Comparison of ENCODE assay signal across 1 cellular context in the genomic region with DNA sequence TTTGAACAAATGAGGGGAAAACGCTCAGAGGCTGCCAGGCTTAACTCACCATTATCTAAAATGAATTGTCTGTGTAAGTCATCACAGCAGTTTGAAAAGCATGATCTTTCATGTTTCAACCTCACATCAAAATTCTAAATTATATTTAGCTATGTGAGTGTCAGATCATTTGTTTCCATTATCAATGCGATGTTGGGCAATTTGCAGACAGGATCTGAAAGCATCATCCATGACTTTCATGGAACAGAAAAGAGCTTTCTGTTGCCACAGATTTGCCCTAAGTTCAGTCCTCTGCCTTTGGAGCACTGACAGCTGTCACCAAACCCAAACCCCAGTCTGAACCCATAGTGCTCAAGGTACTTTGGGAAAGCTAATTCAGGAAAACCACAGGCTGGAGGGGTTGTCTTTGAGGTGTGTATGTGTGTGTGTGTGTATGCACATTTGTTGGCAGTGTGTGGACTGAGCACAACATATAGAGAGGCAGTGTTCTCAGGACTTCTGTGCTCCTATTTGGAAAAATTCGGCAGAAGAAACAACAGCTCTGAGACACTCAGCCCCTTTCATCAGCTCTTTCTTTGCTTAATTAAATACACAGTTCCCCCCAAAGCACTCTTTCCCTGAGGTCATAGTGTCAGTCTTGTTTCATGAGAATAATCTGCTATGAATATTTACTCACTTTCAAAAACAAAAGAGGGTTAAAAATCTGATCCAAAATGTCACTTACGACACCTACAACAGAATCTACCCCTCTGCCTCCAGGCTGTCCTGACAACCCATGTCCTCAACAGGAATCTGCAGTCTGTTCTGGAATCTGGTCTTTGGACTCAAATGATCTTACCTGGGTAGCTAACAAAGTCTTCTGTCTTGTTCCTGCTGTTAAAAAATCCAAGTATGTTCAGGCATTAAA.
TF ChIP-seq lines count a peak whose summit lies in the region.

No MANE protein-coding gene starts in this region.

TF ChIP-seq in HepG2, 621 proteins besides CTCF, POLR2A, EP300 and RAD21 (continued from another document and continues in another):
- TF ChIP-seq, protein P1, sequence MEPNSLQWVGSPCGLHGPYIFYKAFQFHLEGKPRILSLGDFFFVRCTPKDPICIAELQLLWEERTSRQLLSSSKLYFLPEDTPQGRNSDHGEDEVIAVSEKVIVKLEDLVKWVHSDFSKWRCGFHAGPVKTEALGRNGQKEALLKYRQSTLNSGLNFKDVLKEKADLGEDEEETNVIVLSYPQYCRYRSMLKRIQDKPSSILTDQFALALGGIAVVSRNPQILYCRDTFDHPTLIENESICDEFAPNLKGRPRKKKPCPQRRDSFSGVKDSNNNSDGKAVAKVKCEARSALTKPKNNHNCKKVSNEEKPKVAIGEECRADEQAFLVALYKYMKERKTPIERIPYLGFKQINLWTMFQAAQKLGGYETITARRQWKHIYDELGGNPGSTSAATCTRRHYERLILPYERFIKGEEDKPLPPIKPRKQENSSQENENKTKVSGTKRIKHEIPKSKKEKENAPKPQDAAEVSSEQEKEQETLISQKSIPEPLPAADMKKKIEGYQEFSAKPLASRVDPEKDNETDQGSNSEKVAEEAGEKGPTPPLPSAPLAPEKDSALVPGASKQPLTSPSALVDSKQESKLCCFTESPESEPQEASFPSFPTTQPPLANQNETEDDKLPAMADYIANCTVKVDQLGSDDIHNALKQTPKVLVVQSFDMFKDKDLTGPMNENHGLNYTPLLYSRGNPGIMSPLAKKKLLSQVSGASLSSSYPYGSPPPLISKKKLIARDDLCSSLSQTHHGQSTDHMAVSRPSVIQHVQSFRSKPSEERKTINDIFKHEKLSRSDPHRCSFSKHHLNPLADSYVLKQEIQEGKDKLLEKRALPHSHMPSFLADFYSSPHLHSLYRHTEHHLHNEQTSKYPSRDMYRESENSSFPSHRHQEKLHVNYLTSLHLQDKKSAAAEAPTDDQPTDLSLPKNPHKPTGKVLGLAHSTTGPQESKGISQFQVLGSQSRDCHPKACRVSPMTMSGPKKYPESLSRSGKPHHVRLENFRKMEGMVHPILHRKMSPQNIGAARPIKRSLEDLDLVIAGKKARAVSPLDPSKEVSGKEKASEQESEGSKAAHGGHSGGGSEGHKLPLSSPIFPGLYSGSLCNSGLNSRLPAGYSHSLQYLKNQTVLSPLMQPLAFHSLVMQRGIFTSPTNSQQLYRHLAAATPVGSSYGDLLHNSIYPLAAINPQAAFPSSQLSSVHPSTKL (CRISPR knock-in tag; IDR thresholded peaks at IDR 0.05) = peak; percentile 64
- TF ChIP-seq HNF4A (CRISPR knock-in tag; IDR thresholded peaks at IDR 0.05) (peak; percentile 77), CBX5 (CRISPR knock-in tag; IDR thresholded peaks at IDR 0.05; ENCODE audit: borderline replicate concordance) (no peak), HDAC2 (CRISPR knock-in tag; IDR thresholded peaks at IDR 0.05) (0 out of 2 replicates have a peak, but pooled peaks have one; percentile 29), FOSL2 (CRISPR knock-in tag; IDR thresholded peaks at IDR 0.05) (0 out of 2 replicates have a peak, but pooled peaks have one; percentile 4), CEBPG (CRISPR knock-in tag; IDR thresholded peaks at IDR 0.05) (peak; percentile 8; the same call in 1 of the 2 replicates), NR2F6 (IDR thresholded peaks at IDR 0.05) (peak; percentile 65), NR2F6 (CRISPR knock-in tag; IDR thresholded peaks at IDR 0.05) (no peak), ETV5 (CRISPR knock-in tag; IDR thresholded peaks at IDR 0.05; ENCODE audit: borderline replicate concordance) (no peak), BCL6 (CRISPR knock-in tag; IDR thresholded peaks at IDR 0.05) (0 out of 2 replicates have a peak, but pooled peaks have one; percentile 38), HMG20A (CRISPR knock-in tag; IDR thresholded peaks at IDR 0.05; ENCODE audit: borderline replicate concordance) (0 out of 2 replicates have a peak, but pooled peaks have one; percentile 41), IRF2 (CRISPR knock-in tag; IDR thresholded peaks at IDR 0.05) (no peak), ARHGAP35 (CRISPR knock-in tag; IDR thresholded peaks at IDR 0.05; ENCODE audit: borderline replicate concordance) (no peak), FOXA3 (CRISPR knock-in tag; IDR thresholded peaks at IDR 0.05) (peak; percentile 29; the same call in 1 of the 2 replicates), ZNF672 (CRISPR knock-in tag; IDR thresholded peaks at IDR 0.05) (no peak), RFXANK (CRISPR knock-in tag; IDR thresholded peaks at IDR 0.05) (no peak)
- TF ChIP-seq, protein P2, sequence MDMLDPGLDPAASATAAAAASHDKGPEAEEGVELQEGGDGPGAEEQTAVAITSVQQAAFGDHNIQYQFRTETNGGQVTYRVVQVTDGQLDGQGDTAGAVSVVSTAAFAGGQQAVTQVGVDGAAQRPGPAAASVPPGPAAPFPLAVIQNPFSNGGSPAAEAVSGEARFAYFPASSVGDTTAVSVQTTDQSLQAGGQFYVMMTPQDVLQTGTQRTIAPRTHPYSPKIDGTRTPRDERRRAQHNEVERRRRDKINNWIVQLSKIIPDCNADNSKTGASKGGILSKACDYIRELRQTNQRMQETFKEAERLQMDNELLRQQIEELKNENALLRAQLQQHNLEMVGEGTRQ (IDR thresholded peaks at IDR 0.05; ENCODE audit: low read depth, low read length) = no peak
- TF ChIP-seq, protein P2 (CRISPR knock-in tag; IDR thresholded peaks at IDR 0.05; ENCODE audit: borderline replicate concordance) = no peak
- TF ChIP-seq, protein P3, sequence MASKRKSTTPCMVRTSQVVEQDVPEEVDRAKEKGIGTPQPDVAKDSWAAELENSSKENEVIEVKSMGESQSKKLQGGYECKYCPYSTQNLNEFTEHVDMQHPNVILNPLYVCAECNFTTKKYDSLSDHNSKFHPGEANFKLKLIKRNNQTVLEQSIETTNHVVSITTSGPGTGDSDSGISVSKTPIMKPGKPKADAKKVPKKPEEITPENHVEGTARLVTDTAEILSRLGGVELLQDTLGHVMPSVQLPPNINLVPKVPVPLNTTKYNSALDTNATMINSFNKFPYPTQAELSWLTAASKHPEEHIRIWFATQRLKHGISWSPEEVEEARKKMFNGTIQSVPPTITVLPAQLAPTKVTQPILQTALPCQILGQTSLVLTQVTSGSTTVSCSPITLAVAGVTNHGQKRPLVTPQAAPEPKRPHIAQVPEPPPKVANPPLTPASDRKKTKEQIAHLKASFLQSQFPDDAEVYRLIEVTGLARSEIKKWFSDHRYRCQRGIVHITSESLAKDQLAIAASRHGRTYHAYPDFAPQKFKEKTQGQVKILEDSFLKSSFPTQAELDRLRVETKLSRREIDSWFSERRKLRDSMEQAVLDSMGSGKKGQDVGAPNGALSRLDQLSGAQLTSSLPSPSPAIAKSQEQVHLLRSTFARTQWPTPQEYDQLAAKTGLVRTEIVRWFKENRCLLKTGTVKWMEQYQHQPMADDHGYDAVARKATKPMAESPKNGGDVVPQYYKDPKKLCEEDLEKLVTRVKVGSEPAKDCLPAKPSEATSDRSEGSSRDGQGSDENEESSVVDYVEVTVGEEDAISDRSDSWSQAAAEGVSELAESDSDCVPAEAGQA (IDR thresholded peaks at IDR 0.05; ENCODE audit: low read depth) = no peak
- TF ChIP-seq, protein P3 (CRISPR knock-in tag; IDR thresholded peaks at IDR 0.05; ENCODE audit: borderline replicate concordance) = no peak
- TF ChIP-seq, protein P4, sequence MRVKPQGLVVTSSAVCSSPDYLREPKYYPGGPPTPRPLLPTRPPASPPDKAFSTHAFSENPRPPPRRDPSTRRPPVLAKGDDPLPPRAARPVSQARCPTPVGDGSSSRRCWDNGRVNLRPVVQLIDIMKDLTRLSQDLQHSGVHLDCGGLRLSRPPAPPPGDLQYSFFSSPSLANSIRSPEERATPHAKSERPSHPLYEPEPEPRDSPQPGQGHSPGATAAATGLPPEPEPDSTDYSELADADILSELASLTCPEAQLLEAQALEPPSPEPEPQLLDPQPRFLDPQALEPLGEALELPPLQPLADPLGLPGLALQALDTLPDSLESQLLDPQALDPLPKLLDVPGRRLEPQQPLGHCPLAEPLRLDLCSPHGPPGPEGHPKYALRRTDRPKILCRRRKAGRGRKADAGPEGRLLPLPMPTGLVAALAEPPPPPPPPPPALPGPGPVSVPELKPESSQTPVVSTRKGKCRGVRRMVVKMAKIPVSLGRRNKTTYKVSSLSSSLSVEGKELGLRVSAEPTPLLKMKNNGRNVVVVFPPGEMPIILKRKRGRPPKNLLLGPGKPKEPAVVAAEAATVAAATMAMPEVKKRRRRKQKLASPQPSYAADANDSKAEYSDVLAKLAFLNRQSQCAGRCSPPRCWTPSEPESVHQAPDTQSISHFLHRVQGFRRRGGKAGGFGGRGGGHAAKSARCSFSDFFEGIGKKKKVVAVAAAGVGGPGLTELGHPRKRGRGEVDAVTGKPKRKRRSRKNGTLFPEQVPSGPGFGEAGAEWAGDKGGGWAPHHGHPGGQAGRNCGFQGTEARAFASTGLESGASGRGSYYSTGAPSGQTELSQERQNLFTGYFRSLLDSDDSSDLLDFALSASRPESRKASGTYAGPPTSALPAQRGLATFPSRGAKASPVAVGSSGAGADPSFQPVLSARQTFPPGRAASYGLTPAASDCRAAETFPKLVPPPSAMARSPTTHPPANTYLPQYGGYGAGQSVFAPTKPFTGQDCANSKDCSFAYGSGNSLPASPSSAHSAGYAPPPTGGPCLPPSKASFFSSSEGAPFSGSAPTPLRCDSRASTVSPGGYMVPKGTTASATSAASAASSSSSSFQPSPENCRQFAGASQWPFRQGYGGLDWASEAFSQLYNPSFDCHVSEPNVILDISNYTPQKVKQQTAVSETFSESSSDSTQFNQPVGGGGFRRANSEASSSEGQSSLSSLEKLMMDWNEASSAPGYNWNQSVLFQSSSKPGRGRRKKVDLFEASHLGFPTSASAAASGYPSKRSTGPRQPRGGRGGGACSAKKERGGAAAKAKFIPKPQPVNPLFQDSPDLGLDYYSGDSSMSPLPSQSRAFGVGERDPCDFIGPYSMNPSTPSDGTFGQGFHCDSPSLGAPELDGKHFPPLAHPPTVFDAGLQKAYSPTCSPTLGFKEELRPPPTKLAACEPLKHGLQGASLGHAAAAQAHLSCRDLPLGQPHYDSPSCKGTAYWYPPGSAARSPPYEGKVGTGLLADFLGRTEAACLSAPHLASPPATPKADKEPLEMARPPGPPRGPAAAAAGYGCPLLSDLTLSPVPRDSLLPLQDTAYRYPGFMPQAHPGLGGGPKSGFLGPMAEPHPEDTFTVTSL (CRISPR knock-in tag; IDR thresholded peaks at IDR 0.05; ENCODE audit: borderline replicate concordance) = 0 out of 2 replicates have a peak, but pooled peaks have one; percentile 14
- TF ChIP-seq, protein P5, sequence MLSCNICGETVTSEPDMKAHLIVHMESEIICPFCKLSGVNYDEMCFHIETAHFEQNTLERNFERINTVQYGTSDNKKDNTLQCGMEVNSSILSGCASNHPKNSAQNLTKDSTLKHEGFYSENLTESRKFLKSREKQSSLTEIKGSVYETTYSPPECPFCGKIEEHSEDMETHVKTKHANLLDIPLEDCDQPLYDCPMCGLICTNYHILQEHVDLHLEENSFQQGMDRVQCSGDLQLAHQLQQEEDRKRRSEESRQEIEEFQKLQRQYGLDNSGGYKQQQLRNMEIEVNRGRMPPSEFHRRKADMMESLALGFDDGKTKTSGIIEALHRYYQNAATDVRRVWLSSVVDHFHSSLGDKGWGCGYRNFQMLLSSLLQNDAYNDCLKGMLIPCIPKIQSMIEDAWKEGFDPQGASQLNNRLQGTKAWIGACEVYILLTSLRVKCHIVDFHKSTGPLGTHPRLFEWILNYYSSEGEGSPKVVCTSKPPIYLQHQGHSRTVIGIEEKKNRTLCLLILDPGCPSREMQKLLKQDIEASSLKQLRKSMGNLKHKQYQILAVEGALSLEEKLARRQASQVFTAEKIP (CRISPR knock-in tag; IDR thresholded peaks at IDR 0.05; ENCODE audit: borderline replicate concordance) = no peak
